Comparison of ENCODE assay signal across 8 cellular contexts in the genomic region with DNA sequence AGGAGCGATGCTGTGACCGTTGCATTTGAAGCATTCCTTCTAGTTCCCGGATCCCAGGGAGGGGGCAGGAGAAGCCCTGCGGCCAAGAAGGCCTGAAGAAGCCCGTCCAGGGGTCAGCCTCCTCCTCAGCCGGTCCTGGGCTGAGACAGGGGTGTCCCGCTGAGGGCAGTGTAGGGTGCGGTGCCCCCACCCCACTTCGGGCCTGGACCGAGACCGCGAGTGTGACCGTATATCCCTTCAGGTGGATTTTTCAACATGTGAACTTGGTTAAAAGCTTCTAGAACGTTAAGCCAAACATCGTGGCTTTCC. TPM values are rescaled to one million over a fixed set of nuclear protein-coding genes. Genes with fewer than 3 reads are reported as not detected.
DNase-seq lines count a peak whose midpoint lies in the region; ATAC-seq, FAIRE-seq and TF ChIP-seq lines count a peak whose summit lies in the region.

No MANE protein-coding gene starts in this region.

- no peak for TF ChIP-seq CTCF in AG10803 (conservative IDR thresholded peaks at IDR 0.05; ENCODE audit: low read length)
- no peak for TF ChIP-seq CTCF in astrocyte of the spinal cord (IDR thresholded peaks at IDR 0.05; ENCODE audit: low read depth, low read length)

- H3K9me3 ChIP-seq in muscle layer of colon (ENCODE audit: low read length), result peaks cover 5% of the 10 kb centered on the region

- peaks cover 34 to 81% of the 10 kb centered on the region in 2 donors for H3K27me3 ChIP-seq in muscle layer of colon (ENCODE audit: control insufficient read depth in 1 of 2, insufficient read depth in 2 of 2, low read length in 2 of 2)

- FAIRE-seq in GM12891 (lab: Jason Lieb, UNC), result no peak

- H3K9ac ChIP-seq in muscle layer of colon (ENCODE audit: low read length), result no peak overlapping the region

- peaks cover 13% of the 10 kb centered on the region for H3K4me1 ChIP-seq in muscle layer of colon (ENCODE audit: insufficient read depth, low read length)

- peak; percentile 4 for ATAC-seq in HG02571 (IDR thresholded peaks at IDR 0.05; ENCODE audit: unreplicated experiment)
- no peak for ATAC-seq in GM21717 (IDR thresholded peaks at IDR 0.05; ENCODE audit: unreplicated experiment)

- DNase-seq in AG10803 (ENCODE audit: low read depth) (no peak), astrocyte of the spinal cord (ENCODE audit: low read depth, low spot score) (peak; percentile 40), GM12891 (ENCODE audit: insufficient read length, low spot score) (no peak), NCI-H345 (lab: John Stamatoyannopoulos, UW) (no peak)
- no peak for DNase-seq in stimulated activated CD4-positive, alpha-beta T cell treated with anti-CD3 and anti-CD28 coated beads, Interleukin-4, amount 100 ng/mL, for 24 hours

- in situ Hi-C loops in astrocyte of the spinal cord (cut with HindIII; ENCODE audit: low sequenced_read_pairs), result no loop called here

- no peak overlapping the region for H3K27ac ChIP-seq in muscle layer of colon (ENCODE audit: low read depth, low read length)

- H3K36me3 ChIP-seq in muscle layer of colon (ENCODE audit: insufficient read depth, low read length), result no peaks in the 10 kb centered on the region

- TF ChIP-seq POLR2A in GM12891 (IDR thresholded peaks at IDR 0.05; ENCODE audit: low read depth, low read length), result no peak

- H3K4me3 ChIP-seq in AG10803 (ENCODE audit: low read length) (peak overlapping the region; percentile 58), astrocyte of the spinal cord (ENCODE audit: low read depth, low read length) (peak overlapping the region; percentile 44), muscle layer of colon (ENCODE audit: low read depth in 1 of 2, low read length in 2 of 2) (peak overlapping the region; percentile 12 to 77)

TF ChIP-seq in GM12891, 5 proteins besides CTCF, POLR2A, EP300 and RAD21:
- TF ChIP-seq PAX5 (IDR thresholded peaks at IDR 0.05; ENCODE audit: insufficient read depth, low read length, severe bottlenecking), result no peak
- no peak for TF ChIP-seq SPI1 (IDR thresholded peaks at IDR 0.05; ENCODE audit: low read depth, low read length)

RNA-seq across cellular contexts. Expression of gene OCA2, which starts 2.8 kb away (rescaled TPM):
- polyA plus RNA-seq in GM12891 (2012; ENCODE audit: low read depth, missing spikeins), result 0.17 TPM
